Comparison of ENCODE assay signal across 25 cellular contexts in genomic region chr5:65065112-65065511, GRCh38.
"Had no signal": no experiment of that assay in that cellular context is flagged by ENCODE, and none has a peak within 500 bp of the region (broad histone marks: within the 10 kb centered on the region; RNA-seq: fewer than 3 reads in every experiment).

No MANE protein-coding gene starts in this region.

- H3K9me3 Mint-ChIP-seq: activated naive CD4-positive, alpha-beta T cell treated with anti-CD3 and anti-CD28 coated beads, Interleukin-2, amount 50 U/mL, for 72 hours; activated naive CD8-positive, alpha-beta T cell treated with anti-CD3 and anti-CD28 coated beads, Interleukin-2, amount 50 U/mL, for 24 hours had no signal

- H3K36me3 Mint-ChIP-seq: activated naive CD4-positive, alpha-beta T cell treated with anti-CD3 and anti-CD28 coated beads, Interleukin-2, amount 50 U/mL, for 72 hours had no signal

- H3K27ac Mint-ChIP-seq: activated CD4-positive, alpha-beta T cell treated with anti-CD3 and anti-CD28 coated beads for 36 hours; activated CD8-positive, alpha-beta T cell treated with anti-CD3 and anti-CD28 coated beads, Interleukin-2, amount 10 ng/mL, durations not matched to agents 7 days and 5 days; activated naive CD4-positive, alpha-beta T cell treated with anti-CD3 and anti-CD28 coated beads, Interleukin-2, amount 50 U/mL, for 72 hours; activated naive CD8-positive, alpha-beta T cell treated with anti-CD3 and anti-CD28 coated beads, Interleukin-2, amount 50 U/mL, for 24 hours had no signal

- FAIRE-seq: bronchial epithelial cell had no signal

- ATAC-seq: activated CD4-positive, alpha-beta T cell treated with anti-CD3 and anti-CD28 coated beads for 36 hours; activated CD8-positive, alpha-beta T cell treated with anti-CD3 and anti-CD28 coated beads, Interleukin-2, amount 10 ng/mL, durations not matched to agents 7 days and 5 days; activated naive CD4-positive, alpha-beta T cell treated with anti-CD3 and anti-CD28 coated beads, Interleukin-2, amount 50 U/mL, for 72 hours; activated naive CD8-positive, alpha-beta T cell treated with anti-CD3 and anti-CD28 coated beads, Interleukin-2, amount 50 U/mL, for 24 hours; body of pancreas; T-helper 17 cell had no signal

- DNase-seq: activated CD4-positive, alpha-beta T cell treated with anti-CD3 and anti-CD28 coated beads for 36 hours; activated CD4-positive, alpha-beta T cell treated with anti-CD3 and anti-CD28 coated beads, Interleukin-2, amount 50 U/mL, for 4 hours; activated CD8-positive, alpha-beta memory T cell treated with anti-CD3 and anti-CD28 coated beads, Interleukin-2, amount 50 U/mL, for 48 hours; activated CD8-positive, alpha-beta T cell treated with anti-CD3 and anti-CD28 coated beads, Interleukin-2, amount 10 ng/mL, durations not matched to agents 7 days and 5 days; activated naive CD8-positive, alpha-beta T cell treated with anti-CD3 and anti-CD28 coated beads, Interleukin-2, amount 50 U/mL, for 24 hours; activated T-cell treated with anti-CD3 and anti-CD28 coated beads, Interleukin-2, amount 50 U/mL, for 1 hour; amniotic stem cell; body of pancreas; central memory CD4-positive, alpha-beta T cell; cortex of kidney; NCI-H1105; NCI-H1436; NCI-H1694 treated with DMSO at 0.1 percent for 48 hours; NCI-H2029 treated with DMSO at 0.1 percent for 48 hours; NCI-H345; NCI-H510A; NCI-H526 treated with DMSO at 0.1 percent for 48 hours; NCI-H82; NK-92 treated with Interleukin-12 subunit alpha and Interleukin-12 subunit beta, amount 100 ng/mL, for 24 hours; PC-9; SHP77 treated with DMSO at 0.1 percent for 48 hours; T-helper 17 cell; T1000 had no signal

- H3K4me1 Mint-ChIP-seq: activated CD4-positive, alpha-beta T cell treated with anti-CD3 and anti-CD28 coated beads for 36 hours had no signal

- H3K4me3 Mint-ChIP-seq: activated CD4-positive, alpha-beta T cell treated with anti-CD3 and anti-CD28 coated beads for 36 hours; activated CD8-positive, alpha-beta T cell treated with anti-CD3 and anti-CD28 coated beads, Interleukin-2, amount 10 ng/mL, durations not matched to agents 7 days and 5 days; activated naive CD8-positive, alpha-beta T cell treated with anti-CD3 and anti-CD28 coated beads, Interleukin-2, amount 50 U/mL, for 24 hours; T-helper 17 cell had no signal
